In the genomic region with DNA sequence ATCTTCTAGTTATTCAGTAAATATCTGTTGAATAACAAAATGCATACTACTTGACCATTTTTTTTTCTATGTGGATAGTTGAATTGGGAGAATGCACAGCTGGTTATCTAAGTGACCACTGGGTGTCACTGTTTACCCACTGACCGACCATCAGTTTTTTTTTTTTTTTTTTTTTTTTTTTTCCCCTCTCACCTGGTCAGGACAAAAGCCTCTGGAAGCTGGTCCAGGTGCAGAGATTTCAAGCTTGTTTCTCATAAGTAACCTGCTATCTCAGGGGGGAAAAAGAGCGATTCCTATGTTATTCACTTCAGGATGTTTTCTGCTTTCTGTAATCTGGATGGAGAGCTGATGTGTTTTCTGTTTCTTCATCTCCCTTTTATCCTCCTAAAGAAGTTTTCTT, we compare ENCODE assay signal across 8 cellular contexts.
DNase-seq lines count a peak whose midpoint lies in the region; ATAC-seq and TF ChIP-seq lines count a peak whose summit lies in the region.

No MANE protein-coding gene starts in this region.

- H3K9me3 ChIP-seq in colonic mucosa = no peaks in the 10 kb centered on the region
- no peaks in the 10 kb centered on the region for H3K9me3 ChIP-seq in neural cell (ENCODE audit: low read length)
- H3K9me3 ChIP-seq in naive thymus-derived CD4-positive, alpha-beta T cell (ENCODE audit: control insufficient read depth in 2 of 3, low read length in 3 of 3) = no peaks in the 10 kb centered on the region

- H3K4me3 ChIP-seq in GM23338 (no peak overlapping the region), colonic mucosa (no peak overlapping the region), neural cell (ENCODE audit: low read length) (no peak overlapping the region)
- H3K4me3 ChIP-seq in naive thymus-derived CD4-positive, alpha-beta T cell (ENCODE audit: low read length) = no peak overlapping the region

- no peaks in the 10 kb centered on the region for H3K36me3 Mint-ChIP-seq in CD14-positive monocyte
- H3K36me3 Mint-ChIP-seq in GM23338 (ENCODE audit: low read depth) = 0 out of 3 replicates have a peak, but pooled peaks cover 3% of the 10 kb centered on the region
- H3K36me3 Mint-ChIP-seq in naive thymus-derived CD4-positive, alpha-beta T cell = no peaks in the 10 kb centered on the region

- POLR2A ChIA-PET in naive thymus-derived CD4-positive, alpha-beta T cell (lab: Charles Lee) = no interaction called here

- H3K79me2 ChIP-seq in GM23338 (replicated peaks; ENCODE audit: insufficient read depth) (no peaks in the 10 kb centered on the region), neural cell (replicated peaks; ENCODE audit: insufficient read depth, low read length) (peaks cover 4% of the 10 kb centered on the region)

- H3K9ac ChIP-seq in colonic mucosa (ENCODE audit: low read depth in 2 of 2, low read length in 2 of 2) (no peak overlapping the region), neural cell (ENCODE audit: low read length) (no peak overlapping the region)

- no peak overlapping the region for H3K4me2 ChIP-seq in GM23338
- no peak overlapping the region for H3K4me2 ChIP-seq in neural cell (ENCODE audit: low read length)

- H3K9me3 Mint-ChIP-seq in CD14-positive monocyte (peaks cover 0 to 8% (median 0%) of the 10 kb centered on the region in 7 donors), GM23338 (peaks cover 64% of the 10 kb centered on the region)
- peaks cover 0 to 3% (median 0%) of the 10 kb centered on the region in 11 donors for H3K9me3 Mint-ChIP-seq in naive thymus-derived CD4-positive, alpha-beta T cell

- TF ChIP-seq EP300 in neural cell (conservative IDR thresholded peaks at IDR 0.05; ENCODE audit: poor library complexity, severe bottlenecking) = no peak

- H3F3A ChIP-seq in GM23338 (replicated peaks; ENCODE audit: low read depth) = no peaks in the 10 kb centered on the region
- H3F3A ChIP-seq in neural cell (ENCODE audit: insufficient read depth, low read length, poor library complexity, severe bottlenecking) = no peaks in the 10 kb centered on the region

- H3K9me2 ChIP-seq in GM23338 (ENCODE audit: insufficient read depth) = no peaks in the 10 kb centered on the region
- H3K9me2 ChIP-seq in neural cell (ENCODE audit: insufficient read depth, low read length) = no peaks in the 10 kb centered on the region

- H3K27ac Mint-ChIP-seq in CD14-positive monocyte (no peak overlapping the region), GM23338 (no peak overlapping the region)
- H3K27ac Mint-ChIP-seq in naive thymus-derived CD4-positive, alpha-beta T cell = no peak overlapping the region

- H3K36me3 ChIP-seq in GM23338 (ENCODE audit: insufficient read depth) = no peaks in the 10 kb centered on the region; the same call in 1 of the 2 replicates
- no peaks in the 10 kb centered on the region for H3K36me3 ChIP-seq in colonic mucosa
- no peaks in the 10 kb centered on the region for H3K36me3 ChIP-seq in neural cell (ENCODE audit: insufficient read depth, low read length)
- H3K36me3 ChIP-seq in naive thymus-derived CD4-positive, alpha-beta T cell (ENCODE audit: control insufficient read depth in 2 of 3, insufficient read depth in 3 of 3, low read length in 3 of 3) = no peaks in the 10 kb centered on the region

- H3K4me1 Mint-ChIP-seq in CD14-positive monocyte (no peaks in the 10 kb centered on the region), GM23338 (no peaks in the 10 kb centered on the region)
- H3K4me1 Mint-ChIP-seq in naive thymus-derived CD4-positive, alpha-beta T cell = peaks cover 0 to 5% (median 0%) of the 10 kb centered on the region in 7 donors

- H3K27me3 ChIP-seq in GM23338 (ENCODE audit: insufficient read depth) = no peaks in the 10 kb centered on the region
- no peaks in the 10 kb centered on the region for H3K27me3 ChIP-seq in colonic mucosa
- no peaks in the 10 kb centered on the region for H3K27me3 ChIP-seq in neural cell (ENCODE audit: insufficient read depth, low read depth, low read length)
- no peaks in the 10 kb centered on the region for H3K27me3 ChIP-seq in naive thymus-derived CD4-positive, alpha-beta T cell (ENCODE audit: control insufficient read depth in 2 of 2, insufficient read depth in 2 of 2, low read length in 2 of 2)

- ATAC-seq in GM23338 = peak; percentile 68
- no peak for ATAC-seq in naive thymus-derived CD4-positive, alpha-beta T cell

- H3K27ac ChIP-seq in GM23338 (ENCODE audit: low read depth) (no peak overlapping the region), colonic mucosa (no peak overlapping the region), neural cell (ENCODE audit: low read length) (peak overlapping the region; percentile 27)
- no peak overlapping the region for H3K27ac ChIP-seq in naive thymus-derived CD4-positive, alpha-beta T cell (ENCODE audit: low read depth, low read length)

- H3K4me1 ChIP-seq in GM23338 (ENCODE audit: insufficient read depth) (no peaks in the 10 kb centered on the region), colonic mucosa (no peaks in the 10 kb centered on the region)
- no peaks in the 10 kb centered on the region for H3K4me1 ChIP-seq in naive thymus-derived CD4-positive, alpha-beta T cell (ENCODE audit: control insufficient read depth in 2 of 2, insufficient read depth in 2 of 2, low read length in 2 of 2)

- CTCF ChIA-PET in naive thymus-derived CD4-positive, alpha-beta T cell (lab: Charles Lee) = interaction anchor here (0.7 kb wide), 1 partner anchor 14 kb away, joined by 3 read pairs; no protein-coding TSS in a partner anchor

- DNase-seq in CD14-positive monocyte (ENCODE audit: low spot score) = no peak
- peak; percentile 68 for DNase-seq in GM23338 (ENCODE audit: low spot score)
- peak; percentile 30 for DNase-seq in NCI-H460 (ENCODE audit: extremely low read depth, low read depth)
- DNase-seq in colonic mucosa = no peak
- DNase-seq in naive thymus-derived CD4-positive, alpha-beta T cell = no peak
- no peak for DNase-seq in activated naive CD4-positive, alpha-beta T cell treated with anti-CD3 and anti-CD28 coated beads, Interleukin-2, amount 50 U/mL, for 16 hours
- no peak for DNase-seq in stimulated activated CD4-positive, alpha-beta T cell treated with anti-CD3 and anti-CD28 coated beads, Interleukin-4, amount 100 ng/mL, for 24 hours

- H3K27me3 Mint-ChIP-seq in CD14-positive monocyte (ENCODE audit: low read depth in 3 of 3) (peaks cover 0 to 3% (median 1%) of the 10 kb centered on the region in 3 donors), GM23338 (ENCODE audit: insufficient read depth, low read depth, poor library complexity) (no peaks in the 10 kb centered on the region)
- peaks cover 0 to 13% (median 5%) of the 10 kb centered on the region in 5 donors for H3K27me3 Mint-ChIP-seq in naive thymus-derived CD4-positive, alpha-beta T cell

- H2AFZ ChIP-seq in GM23338 = no peak overlapping the region
- no peak overlapping the region for H2AFZ ChIP-seq in neural cell (ENCODE audit: low read depth, low read length)

- peak; percentile 91 for TF ChIP-seq RAD21 in neural cell (conservative IDR thresholded peaks at IDR 0.05)

- H4K20me1 ChIP-seq in GM23338 (replicated peaks; ENCODE audit: insufficient read depth) (no peaks in the 10 kb centered on the region), neural cell (ENCODE audit: insufficient read depth) (no peaks in the 10 kb centered on the region)

- TF ChIP-seq CTCF in CD14-positive monocyte (IDR thresholded peaks at IDR 0.05) (peak; percentile 47), GM23338 (conservative IDR thresholded peaks at IDR 0.05; ENCODE audit: low read depth in 2 of 2) (peak; percentile 70 to 87), colonic mucosa (IDR thresholded peaks at IDR 0.05) (peak; percentile 57), neural cell (IDR thresholded peaks at IDR 0.05; ENCODE audit: poor library complexity, severe bottlenecking) (peak; percentile 87)

- H3K4me3 Mint-ChIP-seq in CD14-positive monocyte = no peak overlapping the region
- H3K4me3 Mint-ChIP-seq in GM23338 = no peak overlapping the region
- no peak overlapping the region for H3K4me3 Mint-ChIP-seq in naive thymus-derived CD4-positive, alpha-beta T cell

- intact Hi-C loops in CD14-positive monocyte (cut with micrococcal nuclease) (no loop called here), colonic mucosa (cut with DNase I) (no loop called here)
- intact Hi-C loops in naive thymus-derived CD4-positive, alpha-beta T cell (cut with micrococcal nuclease) = loop anchor here in 1 of 2 donors (1.0 to 5.0 kb wide), 2 partner anchors 1407 to 1958 kb away; no protein-coding TSS in a partner anchor

TF ChIP-seq in GM23338, 12 proteins besides CTCF, POLR2A, EP300 and RAD21:
- TF ChIP-seq EZH2phosphoT487 (IDR thresholded peaks at IDR 0.05; ENCODE audit: unreplicated experiment) (no peak), STAT1 (IDR thresholded peaks at IDR 0.05; ENCODE audit: unreplicated experiment) (no peak), NANOG (IDR thresholded peaks at IDR 0.05; ENCODE audit: borderline replicate concordance) (no peak)

TF ChIP-seq in neural cell, 6 proteins besides CTCF, POLR2A, EP300 and RAD21:
- TF ChIP-seq SMC3 (conservative IDR thresholded peaks at IDR 0.05; ENCODE audit: poor library complexity) = peak; percentile 91
- TF ChIP-seq EZH2 (IDR thresholded peaks at IDR 0.05; ENCODE audit: borderline replicate concordance, insufficient read depth, low read length, poor library complexity, severe bottlenecking) = no peak

Comparison
In these comparisons a context has a peak if more than half of its experiments do, and no peak if none do; other contexts are left out.
1. DNase-seq: peak in GM23338 (single experiment) and NCI-H460 (single experiment); none in CD14-positive monocyte (single experiment), colonic mucosa (single experiment), naive thymus-derived CD4-positive, alpha-beta T cell (0 of 9), activated naive CD4-positive, alpha-beta T cell treated with anti-CD3 and anti-CD28 coated beads, Interleukin-2, amount 50 U/mL, for 16 hours (single experiment) and stimulated activated CD4-positive, alpha-beta T cell treated with anti-CD3 and anti-CD28 coated beads, Interleukin-4, amount 100 ng/mL, for 24 hours (single experiment).
2. Peak in every context shown above with its lines, with median percentiles within 50 percentile points of each other: CTCF ChIP-seq.